ENCODE assay signal across 21 cellular contexts in the genomic region with DNA sequence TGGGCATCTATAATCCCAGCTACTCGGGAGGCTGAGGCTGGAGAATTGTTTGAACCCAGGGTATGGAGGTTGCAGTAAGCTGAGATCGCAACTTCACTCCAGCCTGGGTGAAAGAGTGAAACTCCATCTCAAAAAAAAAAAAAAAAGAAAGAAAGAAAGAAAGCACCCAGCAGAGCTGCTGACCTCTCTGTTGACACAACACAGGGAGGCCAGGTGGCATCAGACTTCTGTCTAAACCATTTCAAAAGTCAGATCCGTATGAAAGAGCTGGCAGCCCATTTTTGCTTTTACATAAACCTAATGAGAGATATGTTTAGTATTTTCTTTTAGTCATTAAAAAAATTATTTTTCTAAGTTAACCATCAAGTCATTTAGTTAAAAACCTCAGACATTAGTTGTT.
"Had no signal": no experiment of that assay in that cellular context is flagged by ENCODE, and none has a peak within 500 bp of the region (broad histone marks: within the 10 kb centered on the region; RNA-seq: fewer than 3 reads in every experiment).

No MANE protein-coding gene starts in this region.

- H3K4me3 Mint-ChIP-seq: activated CD8-positive, alpha-beta T cell treated with anti-CD3 and anti-CD28 coated beads for 36 hours; activated naive CD4-positive, alpha-beta T cell treated with anti-CD3 and anti-CD28 coated beads, Interleukin-2, amount 50 U/mL, for 24 hours had no signal

- DNase-seq: activated CD4-positive, CD25-positive, alpha-beta regulatory T cell; activated CD8-positive, alpha-beta memory T cell treated with anti-CD3 and anti-CD28 coated beads, Interleukin-2, amount 50 U/mL, for 4 hours; activated CD8-positive, alpha-beta T cell treated with anti-CD3 and anti-CD28 coated beads for 36 hours; activated effector memory CD4-positive, alpha-beta T cell treated with Interleukin-2 at 50 U/mL for 16 hours; activated naive CD4-positive, alpha-beta T cell; aorta; caudate nucleus; KBM-7; MV-4-11; NCI-H1092 treated with DMSO at 0.1 percent for 48 hours; NCI-H1417 treated with DMSO at 0.1 percent for 48 hours; NCI-H187; NCI-H2081 treated with DMSO at 0.1 percent for 48 hours; NCI-H446; NCI-H524; NCI-H748 treated with DMSO at 0.1 percent for 48 hours; SIG-M5; T-helper 1 cell had no signal

- H3K27ac Mint-ChIP-seq: activated CD8-positive, alpha-beta T cell treated with anti-CD3 and anti-CD28 coated beads for 36 hours; activated naive CD4-positive, alpha-beta T cell treated with anti-CD3 and anti-CD28 coated beads, Interleukin-2, amount 50 U/mL, for 24 hours had no signal

- H3K36me3 ChIP-seq: breast epithelium had no signal

- H3K27ac ChIP-seq: VCaP had no signal

- H3K27me3 ChIP-seq: breast epithelium had no signal

- H3K9me3 ChIP-seq: breast epithelium had no signal

- H3K9me3 Mint-ChIP-seq: activated naive CD4-positive, alpha-beta T cell treated with anti-CD3 and anti-CD28 coated beads, Interleukin-2, amount 50 U/mL, for 24 hours had no signal

- H3K27me3 Mint-ChIP-seq: activated CD8-positive, alpha-beta T cell treated with anti-CD3 and anti-CD28 coated beads for 36 hours; activated naive CD4-positive, alpha-beta T cell treated with anti-CD3 and anti-CD28 coated beads, Interleukin-2, amount 50 U/mL, for 24 hours had no signal

- H3K4me3 ChIP-seq: breast epithelium had no signal

- ATAC-seq: activated CD8-positive, alpha-beta T cell treated with anti-CD3 and anti-CD28 coated beads for 36 hours had no signal
